10 cellular contexts compared by ENCODE assay signal in the genomic region with DNA sequence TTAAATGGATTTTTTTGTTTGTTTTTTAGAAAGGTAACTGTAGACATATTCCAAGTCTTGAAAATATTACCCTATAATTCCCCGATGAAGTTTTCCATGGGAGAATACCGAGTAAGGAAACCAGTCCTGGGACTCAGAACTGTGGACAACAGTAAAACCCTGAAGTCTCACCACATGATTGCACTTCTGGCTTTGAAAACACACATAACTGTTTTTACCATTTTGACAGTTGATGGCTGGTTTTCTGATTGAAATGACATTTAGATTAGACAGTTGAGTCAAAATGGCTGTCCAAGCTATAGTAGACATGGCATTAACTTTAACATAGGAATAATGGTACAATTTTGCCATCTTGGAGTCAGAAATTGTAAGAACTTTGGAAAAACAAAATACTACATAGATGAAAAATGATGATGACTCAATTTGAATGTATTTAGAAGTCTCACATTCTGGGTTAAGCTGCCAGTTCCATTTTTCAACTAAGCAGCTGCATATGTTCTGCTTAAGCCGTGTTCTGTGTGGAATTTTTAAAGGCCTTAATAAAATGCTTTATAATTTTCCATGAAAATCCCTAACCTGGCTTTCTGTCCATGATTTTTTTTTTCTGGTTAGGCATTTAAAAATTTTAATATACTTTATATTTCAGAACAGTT. TPM values are rescaled to one million over a fixed set of nuclear protein-coding genes. Genes with fewer than 3 reads are reported as not detected.
DNase-seq lines count a peak whose midpoint lies in the region; ATAC-seq and TF ChIP-seq lines count a peak whose summit lies in the region.
"Had no signal": no experiment of that assay in that cellular context is flagged by ENCODE, and none has a peak within 500 bp of the region (broad histone marks: within the 10 kb centered on the region; RNA-seq: fewer than 3 reads in every experiment).

No MANE protein-coding gene starts in this region.

- in situ Hi-C loops in astrocyte of the spinal cord (cut with HindIII; ENCODE audit: low sequenced_read_pairs), result no loop called here

- H3K4me1 Mint-ChIP-seq in CD4-positive, alpha-beta memory T cell, result peaks cover 39 to 79% (median 48%) of the 10 kb centered on the region in 4 donors
- H3K4me1 Mint-ChIP-seq in endothelial cell (ENCODE audit: unreplicated experiment), result peaks cover 66% of the 10 kb centered on the region

- no peak for ATAC-seq in GM19463 (IDR thresholded peaks at IDR 0.05; ENCODE audit: unreplicated experiment)
- no peak for ATAC-seq in HG03457 (IDR thresholded peaks at IDR 0.05; ENCODE audit: unreplicated experiment)

- H3K36me3 Mint-ChIP-seq in CD4-positive, alpha-beta memory T cell, result peaks cover 11 to 32% of the 10 kb centered on the region in 2 donors
- H3K36me3 Mint-ChIP-seq in endothelial cell (ENCODE audit: low read depth, unreplicated experiment), result peaks cover 3% of the 10 kb centered on the region

- no peaks in the 10 kb centered on the region for H3K27me3 ChIP-seq in CD4-positive, alpha-beta memory T cell (ENCODE audit: insufficient read depth, low read length)
- H3K27me3 ChIP-seq in neutrophil, result no peaks in the 10 kb centered on the region
- H3K27me3 ChIP-seq: SJSA1, suprapubic skin had no signal

- H3K36me3 ChIP-seq in CD4-positive, alpha-beta memory T cell (ENCODE audit: insufficient read depth, low read length), result no peaks in the 10 kb centered on the region
- peaks cover 14% of the 10 kb centered on the region for H3K36me3 ChIP-seq in neutrophil
- H3K36me3 ChIP-seq: suprapubic skin had no signal

- H3K9me3 ChIP-seq in CD4-positive, alpha-beta memory T cell (ENCODE audit: control insufficient read depth in 1 of 2, low read length in 2 of 2), result no peaks in the 10 kb centered on the region
- H3K9me3 ChIP-seq in neutrophil, result no peaks in the 10 kb centered on the region
- H3K9me3 ChIP-seq: SJSA1, suprapubic skin had no signal

- no peaks in the 10 kb centered on the region for H3K27me3 Mint-ChIP-seq in CD4-positive, alpha-beta memory T cell
- H3K27me3 Mint-ChIP-seq in endothelial cell (ENCODE audit: unreplicated experiment), result peaks cover 1% of the 10 kb centered on the region

- peaks cover 0 to 2% (median 0%) of the 10 kb centered on the region in 8 donors for H3K9me3 Mint-ChIP-seq in CD4-positive, alpha-beta memory T cell
- H3K9me3 Mint-ChIP-seq in endothelial cell (ENCODE audit: unreplicated experiment), result no peaks in the 10 kb centered on the region

- H3K4me3 Mint-ChIP-seq in CD4-positive, alpha-beta memory T cell, result peak overlapping the region in 5 of 8 donors; percentile 46 to 94 (median 91)
- H3K4me3 Mint-ChIP-seq in endothelial cell (ENCODE audit: unreplicated experiment), result no peak overlapping the region

- POLR2A ChIA-PET in CD4-positive, alpha-beta memory T cell (lab: Charles Lee; ENCODE audit: partially characterized antibody), result interaction anchor here (0.8 to 4.8 kb wide), 6 partner anchors 12 to 146 kb away, joined by 3 to 139 read pairs (median 4); a partner anchor contains a TSS

- peak overlapping the region; percentile 89 to 98 (median 94) for H3K27ac Mint-ChIP-seq in CD4-positive, alpha-beta memory T cell
- no peak overlapping the region for H3K27ac Mint-ChIP-seq in endothelial cell (ENCODE audit: unreplicated experiment)

- H3K27ac ChIP-seq in CD4-positive, alpha-beta memory T cell (ENCODE audit: low read depth, low read length), result peak overlapping the region; percentile 76
- H3K27ac ChIP-seq in neutrophil, result peak overlapping the region; percentile 95
- H3K27ac ChIP-seq: SJSA1 had no signal

- peaks cover 43% of the 10 kb centered on the region for H3K4me1 ChIP-seq in CD4-positive, alpha-beta memory T cell (ENCODE audit: insufficient read depth, low read length)
- H3K4me1 ChIP-seq in neutrophil (ENCODE audit: control insufficient read depth in 1 of 2, insufficient read depth in 1 of 2, low read depth in 1 of 2, low read length in 1 of 2), result peaks cover 32 to 42% of the 10 kb centered on the region in 2 experiments

- DNase-seq in CD4-positive, alpha-beta memory T cell, result no peak
- DNase-seq in LHCN-M2 (ENCODE audit: low read depth), result peak; percentile 71
- DNase-seq in astrocyte of the spinal cord (ENCODE audit: low read depth, low spot score), result peak; percentile 62
- no peak for DNase-seq in NCI-H1930 (lab: John Stamatoyannopoulos, UW)
- DNase-seq in endothelial cell (ENCODE audit: low spot score), result no peak

- peak overlapping the region in 1 of 2 donors; percentile 15 for H3K4me3 ChIP-seq in CD4-positive, alpha-beta memory T cell (ENCODE audit: low read length in 2 of 2)
- H3K4me3 ChIP-seq in astrocyte of the spinal cord (ENCODE audit: low read depth, low read length) (no peak overlapping the region), neutrophil (ENCODE audit: low read depth in 1 of 2, low read length in 1 of 2) (peak overlapping the region; percentile 76 to 81)
- H3K4me3 ChIP-seq: SJSA1, suprapubic skin had no signal

- CTCF ChIA-PET in CD4-positive, alpha-beta memory T cell (lab: Charles Lee; ENCODE audit: partially characterized antibody), result interaction anchor here (0.9 to 5.0 kb wide), 7 partner anchors 19 to 57 kb away, joined by 3 to 48 read pairs (median 8); no protein-coding TSS in a partner anchor

- no peak for TF ChIP-seq CTCF in astrocyte of the spinal cord (IDR thresholded peaks at IDR 0.05; ENCODE audit: low read depth, low read length)
- TF ChIP-seq CTCF in neutrophil (IDR thresholded peaks at IDR 0.05), result no peak
- no peak for TF ChIP-seq CTCF in endothelial cell (IDR thresholded peaks at IDR 0.05; ENCODE audit: unreplicated experiment)

- intact Hi-C loops in CD4-positive, alpha-beta memory T cell (cut with micrococcal nuclease), result loop anchor here (2.0 kb wide), 1 partner anchor 27 kb away; no protein-coding TSS in a partner anchor

RNA-seq across cellular contexts. Expression of a gene that starts 38.3 kb away (rescaled TPM):
- total RNA-seq in CD4-positive, alpha-beta memory T cell, result 100 to 1,000 TPM; 483 to 484 TPM
- 100 to 1,000 TPM in 1 of 2 donors, 10 to 100 TPM in 1; 79.2 to 169 TPM for polyA plus RNA-seq in CD4-positive, alpha-beta memory T cell
- total RNA-seq in LHCN-M2 (2014; rRNA removed), result 11.9 and 19.4 TPM in 2 replicates
- 24.1 TPM for polyA plus RNA-seq in LHCN-M2 (2012)
- total RNA-seq in endothelial cell (ENCODE audit: unreplicated experiment), result 62.8 TPM

Comparison
In these comparisons a context has a peak if more than half of its experiments do, and no peak if none do; other contexts are left out.
1. DNase-seq: peak in LHCN-M2 (single experiment) and astrocyte of the spinal cord (single experiment); none in CD4-positive, alpha-beta memory T cell (0 of 5), NCI-H1930 (0 of 2) and endothelial cell (single experiment).